ENCODE assay signal across 15 cellular contexts in the genomic region with DNA sequence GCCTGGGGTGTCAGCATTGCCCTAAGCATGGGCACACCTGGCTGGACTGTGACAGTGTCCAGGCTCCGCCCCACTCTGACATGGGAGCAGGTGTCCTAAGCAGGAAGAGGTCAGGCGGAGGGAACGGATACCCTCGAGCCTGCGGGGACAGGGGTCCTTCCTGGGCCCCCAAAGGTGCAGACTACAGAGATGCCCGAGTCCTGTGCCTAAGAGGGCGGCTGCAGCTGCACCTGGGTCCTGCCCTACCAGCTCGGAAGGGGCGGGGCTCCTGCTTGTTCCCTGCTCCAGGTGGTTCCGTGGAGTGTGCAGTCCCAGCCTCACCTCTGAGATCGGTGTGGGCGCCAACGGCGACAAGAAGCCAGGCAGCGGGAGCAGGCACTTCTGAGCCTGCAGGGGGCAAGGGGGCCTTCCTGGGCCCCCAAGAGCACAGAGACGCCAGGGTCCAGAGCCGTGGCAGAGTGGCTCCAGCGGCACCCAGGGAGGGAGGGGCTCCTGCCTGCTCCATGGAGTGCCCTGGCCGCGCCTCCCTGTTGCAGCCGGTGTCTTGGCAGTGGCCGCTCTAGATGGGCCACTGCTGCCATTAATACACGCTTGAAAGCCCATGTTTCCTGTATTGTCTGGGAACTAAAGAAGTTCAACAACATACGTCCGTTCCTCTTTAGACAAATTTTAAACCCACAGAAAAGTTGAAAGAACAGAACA.
A peak's percentile ranks its signal among the peaks of the same experiment; 100 is the strongest.
DNase-seq lines count a peak whose midpoint lies in the region; ATAC-seq and TF ChIP-seq lines count a peak whose summit lies in the region.
"Had no signal": no experiment of that assay in that cellular context is flagged by ENCODE, and none has a peak within 500 bp of the region (broad histone marks: within the 10 kb centered on the region; RNA-seq: fewer than 3 reads in every experiment).

No MANE protein-coding gene starts in this region.

- H3K36me3 Mint-ChIP-seq in HFFc6 (ENCODE audit: low read depth) = no peaks in the 10 kb centered on the region
- H3K36me3 Mint-ChIP-seq: naive B cell had no signal

- no peak overlapping the region for H3K27ac Mint-ChIP-seq in HFFc6
- H3K27ac Mint-ChIP-seq: activated naive CD4-positive, alpha-beta T cell treated with anti-CD3 and anti-CD28 coated beads, Interleukin-2, amount 50 U/mL, for 72 hours had no signal

- H4K20me1 ChIP-seq in osteoblast (ENCODE audit: insufficient read depth, low read length) = no peaks in the 10 kb centered on the region

- peak overlapping the region; percentile 51 for H2AFZ ChIP-seq in osteoblast (ENCODE audit: low read length)

- H3K9ac ChIP-seq in endocrine pancreas (ENCODE audit: control insufficient read depth, insufficient read depth, low read length) = no peak overlapping the region

- H3K36me3 ChIP-seq in endocrine pancreas (ENCODE audit: control insufficient read depth, insufficient read depth, low read length) = no peaks in the 10 kb centered on the region
- H3K36me3 ChIP-seq in osteoblast (ENCODE audit: insufficient read depth, low read length) = no peaks in the 10 kb centered on the region
- H3K36me3 ChIP-seq: heart right ventricle had no signal

- H3K27me3 ChIP-seq in endocrine pancreas (ENCODE audit: control insufficient read depth, insufficient read depth, low read length) (no peaks in the 10 kb centered on the region), osteoblast (ENCODE audit: insufficient read depth, low read length) (no peaks in the 10 kb centered on the region)

- H3K9me3 ChIP-seq in endocrine pancreas (ENCODE audit: control insufficient read depth, low read length) (no peaks in the 10 kb centered on the region), osteoblast (ENCODE audit: low read depth, low read length) (no peaks in the 10 kb centered on the region)

- TF ChIP-seq CTCF in osteoblast (IDR thresholded peaks at IDR 0.05; ENCODE audit: extremely low read depth, low read depth, low read length) = no peak
- no peak for TF ChIP-seq CTCF in HFFc6 (IDR thresholded peaks at IDR 0.05)

- H3K9me3 Mint-ChIP-seq in HFFc6 = no peaks in the 10 kb centered on the region

- H3K4me3 Mint-ChIP-seq in HFFc6 = no peak overlapping the region

- no peak for ATAC-seq in GM21723 (IDR thresholded peaks at IDR 0.05; ENCODE audit: unreplicated experiment)
- ATAC-seq: activated naive CD4-positive, alpha-beta T cell treated with anti-CD3 and anti-CD28 coated beads, Interleukin-2, amount 50 U/mL, for 72 hours had no signal

- H3K4me1 Mint-ChIP-seq in HFFc6 (ENCODE audit: low read depth) = peaks cover 18% of the 10 kb centered on the region
- H3K4me1 Mint-ChIP-seq: naive B cell had no signal

- DNase-seq in ELF-1 (ENCODE audit: low read depth, low spot score) = peak; percentile 27
- DNase-seq in NCI-H2107 (lab: John Stamatoyannopoulos, UW) = peak; percentile 57
- no peak for DNase-seq in osteoblast (ENCODE audit: insufficient read length, low spot score, missing footprints)
- no peak for DNase-seq in HFFc6
- no peak for DNase-seq in dedifferentiated amniotic fluid mesenchymal stem cell (ENCODE audit: extremely low spot score)
- DNase-seq in T-helper 2 cell = no peak
- DNase-seq: activated CD4-positive, alpha-beta T cell treated with anti-CD3 and anti-CD28 coated beads, Interleukin-2, amount 50 U/mL, for 48 hours; effector CD4-positive, alpha-beta T cell; heart right ventricle; naive B cell; NCI-H524; SW 1271 had no signal

- H3K79me2 ChIP-seq in osteoblast (ENCODE audit: insufficient read depth, low read length) = no peaks in the 10 kb centered on the region

- H3K4me1 ChIP-seq in endocrine pancreas (ENCODE audit: control insufficient read depth, insufficient read depth, low read length) (no peaks in the 10 kb centered on the region), osteoblast (ENCODE audit: insufficient read depth, low read length) (peaks cover 12% of the 10 kb centered on the region)
- H3K4me1 ChIP-seq: heart right ventricle had no signal

- peaks cover 17% of the 10 kb centered on the region for H3K27me3 Mint-ChIP-seq in HFFc6 (ENCODE audit: insufficient read depth)

- peak overlapping the region; percentile 32 for H3K4me2 ChIP-seq in osteoblast (ENCODE audit: insufficient read depth, low read length)

- H3K4me3 ChIP-seq in endocrine pancreas (ENCODE audit: control insufficient read depth, insufficient read depth, low read length) (peak overlapping the region; percentile 22), osteoblast (ENCODE audit: insufficient read depth, low read length) (no peak overlapping the region)

- H3K27ac ChIP-seq in osteoblast (ENCODE audit: low read depth, low read length) = no peak overlapping the region
- H3K27ac ChIP-seq: heart right ventricle had no signal

Comparison
In these comparisons a context has a peak if more than half of its experiments do, and no peak if none do; other contexts are left out.
1. DNase-seq: peak in ELF-1 (single experiment) and NCI-H2107 (single experiment); none in osteoblast (single experiment), HFFc6 (single experiment), dedifferentiated amniotic fluid mesenchymal stem cell (single experiment) and T-helper 2 cell (0 of 5).